ENCODE assay signal across 24 cellular contexts in the genomic region with DNA sequence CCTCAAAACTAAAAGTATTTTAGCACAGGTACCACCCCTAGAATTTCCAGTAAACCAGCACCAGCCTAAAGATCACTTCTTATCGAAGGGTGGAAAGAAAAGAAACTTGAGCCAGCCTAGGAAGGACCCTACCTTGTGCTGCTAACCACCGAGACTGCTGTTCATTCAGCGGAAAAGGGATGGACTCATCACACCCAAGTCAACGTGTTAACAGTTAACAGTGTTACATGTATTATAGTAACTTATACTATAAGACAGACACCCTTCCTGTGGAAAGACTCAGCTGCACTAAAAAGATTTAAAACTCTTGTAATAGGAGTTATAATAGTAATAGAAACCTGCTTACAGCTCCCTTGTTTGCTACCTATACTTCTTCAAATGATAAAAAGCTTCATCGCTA. TPM values are rescaled to one million over a fixed set of nuclear protein-coding genes. Genes with fewer than 3 reads are reported as not detected.
DNase-seq lines count a peak whose midpoint lies in the region; ATAC-seq, FAIRE-seq and TF ChIP-seq lines count a peak whose summit lies in the region.
"Had no signal": no experiment of that assay in that cellular context is flagged by ENCODE, and none has a peak within 500 bp of the region (broad histone marks: within the 10 kb centered on the region; RNA-seq: fewer than 3 reads in every experiment).

No MANE protein-coding gene starts in this region.

- CTCF ChIA-PET in GM12878 (lab: Yijun Ruan, JAX), result interaction anchor here (0.6 to 1.5 kb wide), 4 partner anchors 9 to 312 kb away, joined by 3 to 4 read pairs (median 4); no protein-coding TSS in a partner anchor
- CTCF ChIA-PET in CD8-positive, alpha-beta T cell (lab: Charles Lee), result no interaction called here

- H3K27me3 Mint-ChIP-seq in CD8-positive, alpha-beta T cell (ENCODE audit: low read depth), result no peaks in the 10 kb centered on the region
- H3K27me3 Mint-ChIP-seq: CD4-positive, alpha-beta T cell had no signal

- intact Hi-C loops in GM12878 (cut with micrococcal nuclease; ENCODE audit: unreplicated experiment), result no loop called here
- intact Hi-C loops in CD8-positive, alpha-beta T cell (cut with DNase I, micrococcal nuclease), result no loop called here

- in situ Hi-C loops in GM12878 (cut with MboI), result no loop called here

- no peaks in the 10 kb centered on the region for H3K27me3 ChIP-seq in OCI-LY3 (ENCODE audit: low read depth, low read length)
- H3K27me3 ChIP-seq in GM12878 (replicated peaks in 1 of 2; ENCODE audit: control insufficient read depth in 2 of 2, insufficient read depth in 2 of 2, low read length in 1 of 2), result no peaks in the 10 kb centered on the region
- H3K27me3 ChIP-seq in CD8-positive, alpha-beta T cell (ENCODE audit: insufficient read depth, low read length), result no peaks in the 10 kb centered on the region
- H3K27me3 ChIP-seq in right atrium auricular region, result no peaks in the 10 kb centered on the region
- H3K27me3 ChIP-seq: BE2C; BLaER1 treated with 17β-estradiol and CSF1 and Interleukin-3, amounts not matched to agents 10 nM and 100 nM had no signal

- H3K36me3 Mint-ChIP-seq in CD8-positive, alpha-beta T cell, result no peaks in the 10 kb centered on the region
- H3K36me3 Mint-ChIP-seq: CD14-positive monocyte had no signal

- H2AFZ ChIP-seq in OCI-LY3 (ENCODE audit: low read depth, low read length) (no peak overlapping the region), GM12878 (ENCODE audit: control insufficient read depth, low read depth, low read length) (no peak overlapping the region)
- H2AFZ ChIP-seq: GM23248 had no signal

- no peak overlapping the region for H3K27ac Mint-ChIP-seq in CD8-positive, alpha-beta T cell
- H3K27ac Mint-ChIP-seq: CD14-positive monocyte; CD4-positive, alpha-beta T cell had no signal

- WGBS in GM12878 (ENCODE audit: insufficient coverage, insufficient replicate concordance, low lambda C conversion rate, missing lambda C conversion rate), result 27% methylated on average over 5 of the region's 5 CpGs

- TF ChIP-seq CTCF in OCI-LY3 (IDR thresholded peaks at IDR 0.05; ENCODE audit: low read depth, low read length) (no peak), GM12878 (IDR thresholded peaks at IDR 0.05 in 2 of 3, conservative IDR thresholded peaks at IDR 0.05 in 1 of 3; ENCODE audit: control insufficient read depth in 2 of 3, extremely low read depth in 1 of 3, insufficient read depth in 1 of 3, low read depth in 3 of 3, low read length in 3 of 3) (no peak), right atrium auricular region (IDR thresholded peaks at IDR 0.05) (no peak)
- no peak for TF ChIP-seq CTCF in CD8-positive, alpha-beta T cell (IDR thresholded peaks at IDR 0.05)

- no peak overlapping the region for H3K4me3 Mint-ChIP-seq in CD8-positive, alpha-beta T cell
- H3K4me3 Mint-ChIP-seq: CD14-positive monocyte; CD4-positive, alpha-beta T cell had no signal

- BruUV-seq in GM12878 (replicated peaks; lab: Mats Ljungman, UMichigan), result no TSS peak

- peaks cover 54% of the 10 kb centered on the region; the same call in 1 of the 2 replicates for H3K79me2 ChIP-seq in OCI-LY3 (ENCODE audit: low read length)
- no peaks in the 10 kb centered on the region for H3K79me2 ChIP-seq in GM12878 (ENCODE audit: control insufficient read depth, insufficient read depth, low read length)

- peak overlapping the region; percentile 58 for H3K4me2 ChIP-seq in OCI-LY3 (ENCODE audit: low read length)
- peak overlapping the region; percentile 33; the same call in 1 of the 2 replicates for H3K4me2 ChIP-seq in GM12878 (ENCODE audit: control insufficient read depth, insufficient read depth)
- H3K4me2 ChIP-seq: A549; BLaER1 treated with 17β-estradiol and CSF1 and Interleukin-3, amounts not matched to agents 10 nM and 100 nM had no signal

- SMC1A ChIA-PET in GM12878 (lab: Charles Lee; ENCODE audit: uncharacterized antibody, unreplicated experiment), result interaction anchor here (0.6 kb wide), 1 partner anchor 817 kb away, joined by 3 read pairs; no protein-coding TSS in a partner anchor

- H3K27ac ChIP-seq in OCI-LY3 (ENCODE audit: low read length) (peak overlapping the region; percentile 79), GM12878 (ENCODE audit: control insufficient read depth, insufficient read depth) (no peak overlapping the region), right atrium auricular region (no peak overlapping the region)
- no peak overlapping the region for H3K27ac ChIP-seq in CD8-positive, alpha-beta T cell (ENCODE audit: low read depth, low read length)
- H3K27ac ChIP-seq: A549; BLaER1 treated with 17β-estradiol and CSF1 and Interleukin-3, amounts not matched to agents 10 nM and 100 nM; GM23248 had no signal

- no peak for FAIRE-seq in GM12878 (lab: Jason Lieb, UNC)
- FAIRE-seq: A549, G401.6, GM19239, H1 had no signal

- H3K9me3 ChIP-seq in OCI-LY3 (ENCODE audit: insufficient read depth, low read length) (no peaks in the 10 kb centered on the region), GM12878 (replicated peaks; ENCODE audit: control insufficient read depth, insufficient read depth, low read length) (no peaks in the 10 kb centered on the region), right atrium auricular region (no peaks in the 10 kb centered on the region)
- no peaks in the 10 kb centered on the region for H3K9me3 ChIP-seq in CD8-positive, alpha-beta T cell (ENCODE audit: low read length)
- H3K9me3 ChIP-seq: A549; BE2C; BLaER1 treated with 17β-estradiol and CSF1 and Interleukin-3, amounts not matched to agents 10 nM and 100 nM had no signal

- POLR2A ChIA-PET in GM12878 (lab: Charles Lee), result no interaction called here
- POLR2A ChIA-PET in CD8-positive, alpha-beta T cell (lab: Charles Lee), result no interaction called here

- H3K9me3 Mint-ChIP-seq in CD8-positive, alpha-beta T cell, result no peaks in the 10 kb centered on the region
- H3K9me3 Mint-ChIP-seq: CD4-positive, alpha-beta T cell had no signal

- no peak for TF ChIP-seq RAD21 in GM12878 (IDR thresholded peaks at IDR 0.05; ENCODE audit: insufficient read depth, low read depth, low read length)

- H4K20me1 ChIP-seq in OCI-LY3 (ENCODE audit: insufficient read depth, low read length), result no peaks in the 10 kb centered on the region; the same call in 1 of the 2 replicates
- no peaks in the 10 kb centered on the region for H4K20me1 ChIP-seq in GM12878 (ENCODE audit: control insufficient read depth, insufficient read depth)
- H4K20me1 ChIP-seq: BLaER1 treated with 17β-estradiol and CSF1 and Interleukin-3, amounts not matched to agents 10 nM and 100 nM had no signal

- H3K4me1 Mint-ChIP-seq in CD8-positive, alpha-beta T cell (ENCODE audit: low read depth), result no peaks in the 10 kb centered on the region

- H3K4me1 ChIP-seq in OCI-LY3 (ENCODE audit: low read length) (peaks cover 45% of the 10 kb centered on the region), GM12878 (ENCODE audit: control insufficient read depth, insufficient read depth, low read length) (no peaks in the 10 kb centered on the region), right atrium auricular region (peaks cover 0 to 33% of the 10 kb centered on the region in 2 donors)
- H3K4me1 ChIP-seq in CD8-positive, alpha-beta T cell (ENCODE audit: insufficient read depth, low read length), result no peaks in the 10 kb centered on the region
- H3K4me1 ChIP-seq: A549, BE2C had no signal

- no peak for TF ChIP-seq POLR2A in GM12878 (IDR thresholded peaks at IDR 0.05; ENCODE audit: low read depth, low read length)

- RAD21 ChIA-PET in GM12878 (lab: Charles Lee; ENCODE audit: unreplicated experiment), result interaction anchor here (1.5 kb wide), 1 partner anchor 311 kb away, joined by 3 read pairs; no protein-coding TSS in a partner anchor

- ATAC-seq in GM21576 (IDR thresholded peaks at IDR 0.05; ENCODE audit: unreplicated experiment), result peak; percentile 53
- no peak for ATAC-seq in GM12878
- no peak for ATAC-seq in CD8-positive, alpha-beta T cell
- no peak for ATAC-seq in stimulated activated naive CD8-positive, alpha-beta T cell treated with anti-CD3 and anti-CD28 coated beads, Interleukin-15, Interleukin-2, amounts not matched to agents 100 U/mL and 50 U/mL, for 24 hours
- ATAC-seq: A549 had no signal

- H3K4me3 ChIP-seq in OCI-LY3 (ENCODE audit: low read length) (peak overlapping the region; percentile 44), GM12878 (no peak overlapping the region), right atrium auricular region (no peak overlapping the region)
- H3K4me3 ChIP-seq in CD8-positive, alpha-beta T cell (ENCODE audit: low read depth, low read length), result no peak overlapping the region
- H3K4me3 ChIP-seq: A549; BLaER1 treated with 17β-estradiol and CSF1 and Interleukin-3, amounts not matched to agents 10 nM and 100 nM; GM23248 had no signal

- H3K36me3 ChIP-seq in OCI-LY3 (replicated peaks; ENCODE audit: low read depth, low read length) (peaks cover 17% of the 10 kb centered on the region), GM12878 (ENCODE audit: control insufficient read depth in 2 of 2, insufficient read depth in 2 of 2, low read length in 1 of 2) (no peaks in the 10 kb centered on the region), right atrium auricular region (no peaks in the 10 kb centered on the region)
- no peaks in the 10 kb centered on the region for H3K36me3 ChIP-seq in CD8-positive, alpha-beta T cell (ENCODE audit: insufficient read depth, low read length)
- H3K36me3 ChIP-seq: BE2C; BLaER1 treated with 17β-estradiol and CSF1 and Interleukin-3, amounts not matched to agents 10 nM and 100 nM had no signal

- H3K9ac ChIP-seq in OCI-LY3 (ENCODE audit: low read length) (peak overlapping the region; percentile 37; the same call in 1 of the 2 replicates), GM12878 (ENCODE audit: control insufficient read depth, insufficient read depth, low read length) (no peak overlapping the region)
- H3K9ac ChIP-seq: BLaER1 treated with 17β-estradiol and CSF1 and Interleukin-3, amounts not matched to agents 10 nM and 100 nM; GM23248 had no signal

- DNase-seq in GM12878 (ENCODE audit: low read depth, low spot score) (no peak), right atrium auricular region (ENCODE audit: low spot score) (no peak), activated gamma-delta T cell treated with Interleukin-2 at 50 U/mL for 16 hours (no peak)
- DNase-seq in CD8-positive, alpha-beta T cell, result no peak
- DNase-seq in stimulated activated naive CD8-positive, alpha-beta T cell treated with anti-CD3 and anti-CD28 coated beads, Interleukin-15, Interleukin-2, amounts not matched to agents 100 U/mL and 50 U/mL, for 24 hours, result no peak
- DNase-seq: 8988T; ACHN; AML-193; BE2C; CD4-positive, alpha-beta T cell; COR-L47; DMS153; DND-41; GM23248; H7; HCEC 1CT had no signal

- TF ChIP-seq EP300 in GM12878 (IDR thresholded peaks at IDR 0.05; ENCODE audit: borderline replicate concordance in 1 of 2, control insufficient read depth in 1 of 2, low read depth in 2 of 2, low read length in 2 of 2), result no peak

RNA-seq across cellular contexts. Expression of a gene that starts 39.8 kb away (rescaled TPM):
- total RNA-seq in GM12878 (2013; cell fraction: nucleolus; rRNA removed), result 5.5 and 5.6 TPM in 2 replicates
- total RNA-seq in GM12878 (2014; rRNA removed) (0.71 and 0.90 TPM in 2 replicates), GM12878 (2014; rRNA removed; fragmentation: Illumina TruSeq; extraction: Trizol) (0.55 and 0.67 TPM in 2 replicates), GM12878 (2021) (0.38 and 0.51 TPM in 2 replicates), right atrium auricular region (1 to 10 TPM; 5.4 to 8.8 TPM)
- polyA plus RNA-seq in GM12878 (2011; ENCODE audit: low read depth), result 0.54 TPM
- polyA plus RNA-seq in GM12878 (2011; rRNA removed) (0.22 and 0.34 TPM in 2 replicates), GM12878 (2014; fragmentation: Illumina TruSeq; extraction: Trizol) (0.52 and 0.72 TPM in 2 replicates), GM12878 (2014; fragmentation: Nextera tagmentation; extraction: Ambion mirVana) (under 1 TPM; 0.10 to 0.15 TPM), GM12878 (2014; rRNA removed) (0.42 and 0.48 TPM in 2 replicates), GM12878 (2016; fragmentation: Nextera tagmentation; extraction: Ambion mirVana) (under 1 TPM; 0.31 to 0.48 TPM)
- 0.36 and 0.37 TPM in 2 replicates for polyA plus RNA-seq in GM12878 (2011; cell fraction: cytosol; rRNA removed)
- polyA plus RNA-seq in GM12878 (2011; cell fraction: nucleus; rRNA removed), result 0.57 and 0.69 TPM in 2 replicates
- 0.23 and 0.44 TPM in 2 replicates for polyA plus RNA-seq in GM12878 (2012)
- polyA minus RNA-seq in GM12878 (2011; rRNA and poly(A)+ RNA removed), result 0.37 and 0.52 TPM in 2 replicates
- polyA minus RNA-seq in GM12878 (2011; cell fraction: cytosol; rRNA and poly(A)+ RNA removed), result not detected in 2 replicates
- 0.60 and 1.3 TPM in 2 replicates for polyA minus RNA-seq in GM12878 (2011; cell fraction: nucleus; rRNA and poly(A)+ RNA removed)
- total RNA-seq in CD8-positive, alpha-beta T cell, result under 1 TPM; 0.33 to 0.46 TPM

RNA-seq across cellular contexts. Expression of a gene that starts 59.1 kb away (rescaled TPM):
- total RNA-seq in GM12878 (2013; cell fraction: nucleolus; rRNA removed), result 0.73 TPM in 1 of 2 replicates, not detected in the other
- total RNA-seq in GM12878 (2014; rRNA removed) (not detected in 2 replicates), GM12878 (2014; rRNA removed; fragmentation: Illumina TruSeq; extraction: Trizol) (not detected in 2 replicates), GM12878 (2021) (0.10 TPM in 1 of 2 replicates, not detected in the other), right atrium auricular region (100 to 1,000 TPM in 1 of 2 donors, 10 to 100 TPM in 1; 88.9 to 199 TPM)
- polyA plus RNA-seq in GM12878 (2011; ENCODE audit: low read depth), result not detected
- polyA plus RNA-seq in GM12878 (2011; rRNA removed) (0.03 TPM in 1 of 2 replicates, not detected in the other), GM12878 (2014; fragmentation: Illumina TruSeq; extraction: Trizol) (not detected in 2 replicates), GM12878 (2014; fragmentation: Nextera tagmentation; extraction: Ambion mirVana) (not detected), GM12878 (2014; rRNA removed) (0.20 TPM in 1 of 2 replicates, not detected in the other), GM12878 (2016; fragmentation: Nextera tagmentation; extraction: Ambion mirVana) (not detected)
- not detected in 2 replicates for polyA plus RNA-seq in GM12878 (2011; cell fraction: cytosol; rRNA removed)
- 0.04 TPM in 2 replicates for polyA plus RNA-seq in GM12878 (2011; cell fraction: nucleus; rRNA removed)
- 0.09 and 0.17 TPM in 2 replicates for polyA plus RNA-seq in GM12878 (2012)
- polyA minus RNA-seq in GM12878 (2011; rRNA and poly(A)+ RNA removed), result not detected in 2 replicates
- polyA minus RNA-seq in GM12878 (2011; cell fraction: cytosol; rRNA and poly(A)+ RNA removed), result not detected in 2 replicates
- not detected in 2 replicates for polyA minus RNA-seq in GM12878 (2011; cell fraction: nucleus; rRNA and poly(A)+ RNA removed)
- under 1 TPM in 1 of 2 experiments, not detected in 1; 0.14 TPM for total RNA-seq in CD8-positive, alpha-beta T cell
- total RNA-seq: GM23248 had no signal
- polyA plus RNA-seq: A549, CD14-positive monocyte had no signal

Comparison
In these comparisons a context has a peak if more than half of its experiments do, and no peak if none do; other contexts are left out.
1. RNA of a gene that starts 59.1 kb away (total RNA-seq): 88.9 to 199 TPM in right atrium auricular region; 0.14 TPM in CD8-positive, alpha-beta T cell and 0.10 to 0.73 TPM in GM12878; every median in the first group is over 10 times any median in the second.